In the genomic region with DNA sequence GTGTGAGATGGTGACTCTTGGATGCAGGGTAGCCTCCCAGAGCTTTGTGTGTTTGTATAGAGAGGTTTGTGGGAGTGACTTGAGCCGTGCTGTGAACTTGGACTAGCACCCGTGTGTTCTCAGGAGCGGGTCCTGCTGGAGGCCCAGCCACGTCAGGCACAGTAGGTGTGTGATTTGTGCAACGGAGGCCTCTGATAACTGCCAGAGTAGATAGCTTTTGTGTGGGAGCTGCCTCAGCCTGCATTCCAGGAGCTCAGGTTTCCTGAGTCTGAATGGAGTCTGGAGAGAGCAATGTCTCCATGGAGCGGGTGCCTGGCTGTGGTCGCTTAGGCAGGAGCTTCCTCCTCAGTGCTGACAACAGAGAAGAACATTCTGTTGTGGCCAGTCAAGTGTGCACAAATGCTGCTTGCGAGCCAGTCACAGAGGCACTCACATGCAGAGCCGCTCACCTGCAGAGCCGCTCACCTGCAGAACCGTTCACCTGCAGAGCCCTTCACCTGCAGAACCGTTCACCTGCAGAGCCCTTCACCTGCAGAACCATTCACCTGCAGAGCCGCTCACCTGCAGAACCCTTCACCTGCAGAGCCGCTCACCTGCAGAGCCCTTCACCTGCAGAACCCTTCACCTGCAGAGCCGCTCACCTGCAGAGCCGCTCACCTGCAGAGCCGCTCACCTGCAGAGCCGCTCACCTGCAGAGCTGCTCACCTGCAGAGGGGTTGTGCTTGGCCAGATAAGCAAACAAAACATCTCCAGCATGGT, we compare ENCODE assay signal across 12 cellular contexts. TPM values are rescaled to one million over a fixed set of nuclear protein-coding genes. Genes with fewer than 3 reads are reported as not detected.
A peak's percentile ranks its signal among the peaks of the same experiment; 100 is the strongest.
DNase-seq lines count a peak whose midpoint lies in the region; ATAC-seq and TF ChIP-seq lines count a peak whose summit lies in the region.
"Had no signal": no experiment of that assay in that cellular context is flagged by ENCODE, and none has a peak within 500 bp of the region (broad histone marks: within the 10 kb centered on the region; RNA-seq: fewer than 3 reads in every experiment).

No MANE protein-coding gene starts in this region.

- H3K27me3 ChIP-seq in left ventricle myocardium inferior (ENCODE audit: low read depth) (no peaks in the 10 kb centered on the region), upper lobe of right lung (no peaks in the 10 kb centered on the region), breast epithelium (no peaks in the 10 kb centered on the region)
- H3K27me3 ChIP-seq: right lobe of liver had no signal

- H3K4me1 ChIP-seq in left ventricle myocardium inferior = peaks cover 16% of the 10 kb centered on the region
- no peaks in the 10 kb centered on the region for H3K4me1 ChIP-seq in upper lobe of right lung
- H3K4me1 ChIP-seq in breast epithelium = no peaks in the 10 kb centered on the region
- H3K4me1 ChIP-seq: right lobe of liver had no signal

- intact Hi-C loops in Right ventricle myocardium inferior (cut with DNase I) (no loop called here), left ventricle myocardium inferior (cut with micrococcal nuclease) (no loop called here), upper lobe of right lung (cut with DNase I) (no loop called here), breast epithelium (cut with DNase I; ENCODE audit: low total_unique reads) (no loop called here)

- H3K36me3 ChIP-seq in left ventricle myocardium inferior (no peaks in the 10 kb centered on the region), upper lobe of right lung (no peaks in the 10 kb centered on the region), breast epithelium (no peaks in the 10 kb centered on the region)

- ATAC-seq in Right ventricle myocardium inferior = no peak
- ATAC-seq in upper lobe of right lung = peak; percentile 53
- no peak for ATAC-seq in GM18870 (IDR thresholded peaks at IDR 0.05; ENCODE audit: unreplicated experiment)
- ATAC-seq: GM12878 had no signal

- TF ChIP-seq CTCF in left ventricle myocardium inferior (IDR thresholded peaks at IDR 0.05; ENCODE audit: borderline replicate concordance) (no peak), upper lobe of right lung (IDR thresholded peaks at IDR 0.05) (no peak), breast epithelium (IDR thresholded peaks at IDR 0.05) (no peak)

- no peak for TF ChIP-seq POLR2A in breast epithelium (IDR thresholded peaks at IDR 0.05)

- H3K4me3 ChIP-seq in left ventricle myocardium inferior = no peak overlapping the region
- H3K4me3 ChIP-seq in upper lobe of right lung = no peak overlapping the region
- no peak overlapping the region for H3K4me3 ChIP-seq in breast epithelium
- H3K4me3 ChIP-seq: GM12878, GM23248, right lobe of liver had no signal

- H3K9me3 ChIP-seq in left ventricle myocardium inferior (replicated peaks) (no peaks in the 10 kb centered on the region), upper lobe of right lung (no peaks in the 10 kb centered on the region), breast epithelium (no peaks in the 10 kb centered on the region)
- H3K9me3 ChIP-seq: right lobe of liver had no signal

- peak; percentile 45 for DNase-seq in Right ventricle myocardium inferior (ENCODE audit: missing footprints)
- DNase-seq in left ventricle myocardium inferior = no peak
- peak; percentile 96 for DNase-seq in amniotic epithelial cell (ENCODE audit: low read depth)
- DNase-seq in kidney tubule cell (ENCODE audit: low spot score) = peak; percentile 81
- DNase-seq in upper lobe of right lung = no peak
- DNase-seq in breast epithelium (ENCODE audit: low spot score in 2 of 2) = no peak
- no peak for DNase-seq in stimulated activated CD4-positive, alpha-beta T cell treated with anti-CD3 and anti-CD28 coated beads, Interleukin-2, amount 100 ng/mL, for 48 hours
- DNase-seq: activated CD4-positive, CD25-positive, alpha-beta regulatory T cell treated with anti-CD3 and anti-CD28 coated beads, Interleukin-2, amount 50 U/mL, for 72 hours; GM23248 had no signal

- H3K27ac ChIP-seq in left ventricle myocardium inferior (replicated peaks) (no peak overlapping the region), upper lobe of right lung (no peak overlapping the region), breast epithelium (no peak overlapping the region)
- H3K27ac ChIP-seq: GM23248, right lobe of liver had no signal

RNA-seq across cellular contexts. Expression of a gene that starts 32.6 kb away (rescaled TPM):
- total RNA-seq in Right ventricle myocardium inferior = 46.7 TPM
- 48.7 TPM for total RNA-seq in left ventricle myocardium inferior
- 42.3 TPM for total RNA-seq in upper lobe of right lung
- 10 to 100 TPM; 31.8 to 34.0 (median 33.3) TPM for total RNA-seq in breast epithelium

RNA-seq across cellular contexts. Expression of a gene that starts 40.8 kb away (rescaled TPM):
- not detected for total RNA-seq in Right ventricle myocardium inferior
- total RNA-seq in left ventricle myocardium inferior = not detected
- not detected for total RNA-seq in upper lobe of right lung
- total RNA-seq in breast epithelium = not detected
- total RNA-seq: GM12878, GM23248, right lobe of liver had no signal

RNA-seq across cellular contexts. Expression of a gene that starts 49.8 kb away (rescaled TPM):
- total RNA-seq in Right ventricle myocardium inferior (0.11 TPM), left ventricle myocardium inferior (0.85 TPM), upper lobe of right lung (0.09 TPM), breast epithelium (not detected)
- total RNA-seq: GM23248, right lobe of liver had no signal

Comparison
In these comparisons a context has a peak if more than half of its experiments do, and no peak if none do; other contexts are left out.
1. DNase-seq: peak in Right ventricle myocardium inferior (single experiment), amniotic epithelial cell (single experiment) and kidney tubule cell (single experiment); none in left ventricle myocardium inferior (single experiment), upper lobe of right lung (single experiment), breast epithelium (0 of 2) and stimulated activated CD4-positive, alpha-beta T cell treated with anti-CD3 and anti-CD28 coated beads, Interleukin-2, amount 100 ng/mL, for 48 hours (0 of 2).